9 cellular contexts compared by ENCODE assay signal in genomic region chr12:55745361-55746146, GRCh38. TPM values are rescaled to one million over a fixed set of nuclear protein-coding genes. Genes with fewer than 3 reads are reported as not detected.
A peak's percentile ranks its signal among the peaks of the same experiment; 100 is the strongest.
DNase-seq lines count a peak whose midpoint lies in the region; ATAC-seq, FAIRE-seq and TF ChIP-seq lines count a peak whose summit lies in the region.
"Had no signal": no experiment of that assay in that cellular context is flagged by ENCODE, and none has a peak within 500 bp of the region (broad histone marks: within the 10 kb centered on the region; RNA-seq: fewer than 3 reads in every experiment).

No MANE protein-coding gene starts in this region.

- ATAC-seq in left lung: no peak

- peak overlapping the region in 53 of 59 donors; percentile 5 to 86 (median 48) for H3K4me3 ChIP-seq in dorsolateral prefrontal cortex
- no peak overlapping the region for H3K4me3 ChIP-seq in small intestine (ENCODE audit: low read depth in 1 of 2, low read length in 2 of 2)
- H3K4me3 ChIP-seq in left lung: no peak overlapping the region

- peaks cover 12% of the 10 kb centered on the region for H3K36me3 Mint-ChIP-seq in neural crest cell (ENCODE audit: low read depth)

- peaks cover 65% of the 10 kb centered on the region for H3K4me1 Mint-ChIP-seq in neural crest cell

- intact Hi-C loops in dorsolateral prefrontal cortex (cut with DNase I) (no loop called here), left lung (cut with DNase I) (loop anchor here in 1 of 2 donors (10.0 kb wide), 1 partner anchor 59 kb away; no protein-coding TSS in a partner anchor)

- peaks cover 0 to 4% of the 10 kb centered on the region in 2 donors for H3K36me3 ChIP-seq in small intestine (ENCODE audit: control insufficient read depth in 2 of 2, insufficient read depth in 2 of 2, low read length in 2 of 2)
- peaks cover 0 to 11% of the 10 kb centered on the region in 2 donors for H3K36me3 ChIP-seq in left lung

- H3K4me3 Mint-ChIP-seq in neural crest cell: peak overlapping the region; percentile 96

- 19 to 38% (median 38%) methylated on average over 12 of the region's 12 CpGs for WGBS in small intestine, 3 donors

- in situ Hi-C loops in ACHN (cut with HindIII; ENCODE audit: low pct_ligation_motif_present, low pct_unique_long_range_greater_than_20kb, low sequenced_read_pairs): no loop called here

- H3K27me3 ChIP-seq in dorsolateral prefrontal cortex (no peaks in the 10 kb centered on the region), small intestine (ENCODE audit: control insufficient read depth in 2 of 2, insufficient read depth in 2 of 2, low read length in 2 of 2) (no peaks in the 10 kb centered on the region), left lung (peaks cover 0 to 29% of the 10 kb centered on the region in 2 donors)

- TF ChIP-seq CTCF in dorsolateral prefrontal cortex (IDR thresholded peaks at IDR 0.05 in 54 of 56, conservative IDR thresholded peaks at IDR 0.05 in 2 of 56; ENCODE audit: low read depth in 1 of 56, partially characterized antibody in 56 of 56) (no peak), neural crest cell (conservative IDR thresholded peaks at IDR 0.05) (no peak), left lung (IDR thresholded peaks at IDR 0.05) (no peak)

- H3K27ac ChIP-seq in dorsolateral prefrontal cortex (peak overlapping the region in 55 of 59 donors; percentile 24 to 82 (median 67)), small intestine (ENCODE audit: low read depth in 1 of 2, low read length in 1 of 2) (no peak overlapping the region), left lung (no peak overlapping the region)
- H3K27ac ChIP-seq: epithelial cell of prostate had no signal

- DNase-seq in ELF-1 (ENCODE audit: low read depth, low spot score) (peak; percentile 98), NCI-H2227 (lab: John Stamatoyannopoulos, UW; ENCODE audit: unreplicated experiment) (peak; percentile 77), dorsolateral prefrontal cortex (peak in 1 of 10 donors; percentile 41), neural crest cell (ENCODE audit: low read depth, low spot score) (peak; percentile 79), small intestine (no peak), SHP77 treated with DMSO at 0.1 percent for 48 hours (lab: John Stamatoyannopoulos, UW) (no peak), ACHN (no peak), left lung (no peak)

- no peak for FAIRE-seq in small intestine (lab: Jason Lieb, UNC)

- no peaks in the 10 kb centered on the region for H3K9me3 Mint-ChIP-seq in neural crest cell

- H3K9me3 ChIP-seq in small intestine (ENCODE audit: control insufficient read depth, low read depth): no peaks in the 10 kb centered on the region
- H3K9me3 ChIP-seq in left lung: no peaks in the 10 kb centered on the region

- H3K27me3 Mint-ChIP-seq in neural crest cell (ENCODE audit: low read depth): no peaks in the 10 kb centered on the region

- H3K27ac Mint-ChIP-seq in neural crest cell (ENCODE audit: unreplicated experiment): peak overlapping the region; percentile 95

- H3K4me1 ChIP-seq in small intestine (ENCODE audit: control insufficient read depth in 2 of 2, insufficient read depth in 1 of 2, low read depth in 1 of 2, low read length in 1 of 2) (peaks cover 0 to 10% of the 10 kb centered on the region in 2 donors), left lung (peaks cover 4 to 20% of the 10 kb centered on the region in 2 donors)

RNA-seq across cellular contexts. Expression of gene GDF11, which starts 2.6 kb away (rescaled TPM):
- total RNA-seq in dorsolateral prefrontal cortex: 10 to 100 TPM; 11.9 to 63.8 (median 21.4) TPM
- total RNA-seq in neural crest cell: 66.6 and 67.0 TPM in 2 replicates
- 1 to 10 TPM in 2 of 3 donors, under 1 TPM in 1; 0.22 to 2.7 (median 2.2) TPM for polyA plus RNA-seq in small intestine
- total RNA-seq in left lung: 10 to 100 TPM in 1 of 2 donors, 1 to 10 TPM in 1; 7.6 to 10.0 TPM

RNA-seq across cellular contexts. Expression of gene CD63, which starts 16.7 kb away (rescaled TPM):
- total RNA-seq in dorsolateral prefrontal cortex: 100 to 1,000 TPM; 216 to 509 (median 301) TPM
- 535 and 560 TPM in 2 replicates for total RNA-seq in neural crest cell
- 100 to 1,000 TPM; 561 to 710 (median 694) TPM for polyA plus RNA-seq in small intestine
- 1,000 to 10,000 TPM; 1,639 to 1,766 TPM for total RNA-seq in left lung

RNA-seq across cellular contexts. Expression of gene RDH5, which starts 25.4 kb away (rescaled TPM):
- total RNA-seq in dorsolateral prefrontal cortex: 10 to 100 TPM in 45 of 120 experiments, 1 to 10 TPM in 75; 3.2 to 19.4 (median 9.0) TPM
- 10.4 and 14.2 TPM in 2 replicates for total RNA-seq in neural crest cell
- polyA plus RNA-seq in small intestine: 10 to 100 TPM; 19.2 to 79.8 (median 44.0) TPM
- total RNA-seq in left lung: 1 to 10 TPM; 4.3 to 5.8 TPM

RNA-seq across cellular contexts. Expression of gene BLOC1S1, which starts 29.7 kb away (rescaled TPM):
- 100 to 1,000 TPM in 89 of 120 experiments, 10 to 100 TPM in 31; 73.5 to 149 (median 111) TPM for total RNA-seq in dorsolateral prefrontal cortex
- 105 and 111 TPM in 2 replicates for total RNA-seq in neural crest cell
- polyA plus RNA-seq in small intestine: 100 to 1,000 TPM; 291 to 688 (median 576) TPM
- total RNA-seq in left lung: 100 to 1,000 TPM; 114 to 123 TPM

RNA-seq across cellular contexts. Expression of gene ITGA7, which starts 37.9 kb away (rescaled TPM):
- total RNA-seq in dorsolateral prefrontal cortex: 100 to 1,000 TPM in 38 of 120 experiments, 10 to 100 TPM in 82; 47.1 to 183 (median 85.5) TPM
- 57.9 and 63.7 TPM in 2 replicates for total RNA-seq in neural crest cell
- polyA plus RNA-seq in small intestine: 10 to 100 TPM in 2 of 3 donors, 1 to 10 TPM in 1; 6.3 to 81.6 (median 24.4) TPM
- total RNA-seq in left lung: 10 to 100 TPM; 22.4 to 62.4 TPM

Comparison
In these comparisons a context has a peak if more than half of its experiments do, and no peak if none do; other contexts are left out.
1. DNase-seq: peak in ELF-1 (single experiment), NCI-H2227 (single experiment) and neural crest cell (single experiment); none in small intestine (single experiment), SHP77 treated with DMSO at 0.1 percent for 48 hours (single experiment), ACHN (single experiment) and left lung (0 of 2).
2. H3K27ac ChIP-seq: peak in dorsolateral prefrontal cortex (55 of 59); none in small intestine (0 of 2) and left lung (0 of 2).
3. H3K4me3 ChIP-seq: peak in dorsolateral prefrontal cortex (53 of 59); none in small intestine (0 of 2) and left lung (0 of 2).